ENCODE assay signal across 9 cellular contexts in the genomic region with DNA sequence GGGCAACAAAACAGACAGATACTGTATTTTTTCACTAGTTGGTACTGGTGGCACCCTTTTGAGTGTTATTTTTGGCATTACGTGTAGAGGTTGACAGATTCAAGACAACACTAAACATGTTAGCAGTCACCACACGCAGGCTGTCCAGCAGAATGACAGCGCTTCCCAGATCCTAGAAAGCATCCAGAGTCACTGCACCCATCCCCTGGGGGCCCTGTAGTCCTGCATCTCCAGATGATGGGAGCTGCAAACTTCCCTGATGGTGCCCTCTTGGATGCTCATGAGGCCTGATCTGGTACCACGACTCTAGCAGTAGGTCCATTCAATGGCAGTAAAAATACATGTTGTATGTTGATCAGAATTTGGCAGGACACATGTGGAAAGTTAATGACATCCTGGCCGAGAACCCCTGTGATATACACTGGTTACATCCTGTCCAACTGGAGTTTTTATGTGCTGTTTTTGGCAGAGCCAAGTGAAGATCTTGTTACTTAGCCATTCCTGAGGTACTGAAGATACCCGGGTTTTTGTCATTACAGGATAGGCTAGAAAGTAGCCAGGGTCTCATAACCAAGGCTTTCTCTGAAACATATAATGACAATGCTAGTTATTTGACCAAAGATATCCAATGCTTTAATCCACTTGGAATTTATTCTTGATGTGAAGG. TPM values are rescaled to one million over a fixed set of nuclear protein-coding genes. Genes with fewer than 3 reads are reported as not detected.
DNase-seq lines count a peak whose midpoint lies in the region; ATAC-seq and TF ChIP-seq lines count a peak whose summit lies in the region.
"Had no signal": no experiment of that assay in that cellular context is flagged by ENCODE, and none has a peak within 500 bp of the region (broad histone marks: within the 10 kb centered on the region; RNA-seq: fewer than 3 reads in every experiment).

No MANE protein-coding gene starts in this region.

- H3K4me3 Mint-ChIP-seq in memory B cell (peak overlapping the region; percentile 39), type B pancreatic cell (peak overlapping the region; percentile 93)

- H3K27ac ChIP-seq in ascending aorta = peak overlapping the region; percentile 95 to 98

- H3K4me1 Mint-ChIP-seq in memory B cell (peaks cover 23% of the 10 kb centered on the region), type B pancreatic cell (ENCODE audit: unreplicated experiment) (peaks cover 44% of the 10 kb centered on the region)

- no peaks in the 10 kb centered on the region for H3K36me3 ChIP-seq in ascending aorta

- peak overlapping the region; percentile 92 for H3K27ac Mint-ChIP-seq in memory B cell
- peak overlapping the region; percentile 94 for H3K27ac Mint-ChIP-seq in type B pancreatic cell

- no peak overlapping the region for H3K4me3 ChIP-seq in ascending aorta

- intact Hi-C loops in Right ventricle myocardium superior (cut with DNase I) = no loop called here
- intact Hi-C loops in left cardiac atrium (cut with DNase I) = loop anchor here in 1 of 2 donors (5.0 kb wide), 1 partner anchor 51 kb away; no protein-coding TSS in a partner anchor
- intact Hi-C loops in ascending aorta (cut with DNase I) = no loop called here
- intact Hi-C loops in posterior cingulate gyrus (cut with DNase I) = no loop called here

- H3K36me3 Mint-ChIP-seq in memory B cell (peaks cover 2% of the 10 kb centered on the region), type B pancreatic cell (peaks cover 4% of the 10 kb centered on the region)

- DNase-seq in Right ventricle myocardium superior (no peak), left cardiac atrium (no peak), ascending aorta (ENCODE audit: low spot score in 2 of 2) (no peak), memory B cell (ENCODE audit: low spot score in 2 of 2) (no peak), type B pancreatic cell (ENCODE audit: extremely low spot score, unreplicated experiment) (no peak), C1 segment of cervical spinal cord (lab: John Stamatoyannopoulos, UW) (no peak), posterior cingulate gyrus (no peak), NCI-H446 (lab: John Stamatoyannopoulos, UW) (no peak)
- DNase-seq: activated CD4-positive, alpha-beta T cell treated with anti-CD3 and anti-CD28 coated beads, Interleukin-2, amount 10 ng/mL, durations not matched to agents 7 days and 5 days had no signal

- H3K9me3 Mint-ChIP-seq in memory B cell (peaks cover 3% of the 10 kb centered on the region), type B pancreatic cell (peaks cover 2% of the 10 kb centered on the region)

- no peaks in the 10 kb centered on the region for H3K9me3 ChIP-seq in ascending aorta

- ATAC-seq in Right ventricle myocardium superior (ENCODE audit: poor library complexity) (peak; percentile 13), left cardiac atrium (no peak), memory B cell (ENCODE audit: low read depth) (no peak)

- no peaks in the 10 kb centered on the region for H3K27me3 Mint-ChIP-seq in memory B cell
- H3K27me3 Mint-ChIP-seq in type B pancreatic cell = no peaks in the 10 kb centered on the region
- H3K27me3 Mint-ChIP-seq: activated CD4-positive, alpha-beta T cell treated with anti-CD3 and anti-CD28 coated beads, Interleukin-2, amount 10 ng/mL, durations not matched to agents 7 days and 5 days had no signal

- H3K27me3 ChIP-seq in ascending aorta = no peaks in the 10 kb centered on the region

- no peak for TF ChIP-seq CTCF in ascending aorta (IDR thresholded peaks at IDR 0.05)
- no peak for TF ChIP-seq CTCF in type B pancreatic cell (conservative IDR thresholded peaks at IDR 0.05)

- H3K4me1 ChIP-seq in ascending aorta = peaks cover 8 to 20% of the 10 kb centered on the region in 2 donors

RNA-seq across cellular contexts. Expression of a gene that starts 1.6 kb away (rescaled TPM):
- 31.5 TPM for total RNA-seq in Right ventricle myocardium superior
- 10 to 100 TPM; 40.8 to 55.4 TPM for total RNA-seq in left cardiac atrium
- total RNA-seq in ascending aorta = 99.1 TPM
- 66.6 and 91.8 TPM in 2 replicates for total RNA-seq in type B pancreatic cell (ENCODE audit: low replicate concordance)
